Comparison of ENCODE assay signal across 1 cellular context in the genomic region with DNA sequence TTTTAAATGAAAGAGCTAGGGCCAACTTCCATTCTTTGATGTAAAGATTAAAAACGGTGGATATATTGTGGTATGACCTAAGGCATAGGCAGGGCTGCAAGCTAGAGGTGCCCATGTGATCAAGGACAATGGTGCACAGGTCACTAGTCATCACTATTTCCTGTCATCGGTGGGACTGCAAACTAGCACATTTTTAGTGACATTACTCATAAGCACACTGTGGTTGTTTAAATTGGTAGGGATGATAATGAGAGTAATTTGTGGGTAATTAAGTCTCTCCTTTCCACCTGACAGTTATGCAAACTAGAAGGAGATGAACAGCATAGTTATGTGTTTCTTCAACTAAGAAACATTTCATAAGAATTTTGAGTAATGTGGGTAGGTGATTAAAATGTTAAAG.
TF ChIP-seq lines count a peak whose summit lies in the region.

No MANE protein-coding gene starts in this region.

TF ChIP-seq in K562, 482 proteins besides CTCF, POLR2A, EP300 and RAD21 (continued from another document):
- TF ChIP-seq, protein P1, sequence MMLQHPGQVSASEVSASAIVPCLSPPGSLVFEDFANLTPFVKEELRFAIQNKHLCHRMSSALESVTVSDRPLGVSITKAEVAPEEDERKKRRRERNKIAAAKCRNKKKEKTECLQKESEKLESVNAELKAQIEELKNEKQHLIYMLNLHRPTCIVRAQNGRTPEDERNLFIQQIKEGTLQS (IDR thresholded peaks at IDR 0.05), result 0 out of 2 replicates have a peak, but pooled peaks have one; percentile 13
- TF ChIP-seq, protein P1 (CRISPR knock-in tag; conservative IDR thresholded peaks at IDR 0.05), result no peak
- TF ChIP-seq NELFE (IDR thresholded peaks at IDR 0.05; ENCODE audit: insufficient read depth, insufficient read length) (no peak), DIDO1 (tag; IDR thresholded peaks at IDR 0.05; ENCODE audit: low read depth) (no peak)
